Comparison of ENCODE assay signal across 8 cellular contexts in the genomic region with DNA sequence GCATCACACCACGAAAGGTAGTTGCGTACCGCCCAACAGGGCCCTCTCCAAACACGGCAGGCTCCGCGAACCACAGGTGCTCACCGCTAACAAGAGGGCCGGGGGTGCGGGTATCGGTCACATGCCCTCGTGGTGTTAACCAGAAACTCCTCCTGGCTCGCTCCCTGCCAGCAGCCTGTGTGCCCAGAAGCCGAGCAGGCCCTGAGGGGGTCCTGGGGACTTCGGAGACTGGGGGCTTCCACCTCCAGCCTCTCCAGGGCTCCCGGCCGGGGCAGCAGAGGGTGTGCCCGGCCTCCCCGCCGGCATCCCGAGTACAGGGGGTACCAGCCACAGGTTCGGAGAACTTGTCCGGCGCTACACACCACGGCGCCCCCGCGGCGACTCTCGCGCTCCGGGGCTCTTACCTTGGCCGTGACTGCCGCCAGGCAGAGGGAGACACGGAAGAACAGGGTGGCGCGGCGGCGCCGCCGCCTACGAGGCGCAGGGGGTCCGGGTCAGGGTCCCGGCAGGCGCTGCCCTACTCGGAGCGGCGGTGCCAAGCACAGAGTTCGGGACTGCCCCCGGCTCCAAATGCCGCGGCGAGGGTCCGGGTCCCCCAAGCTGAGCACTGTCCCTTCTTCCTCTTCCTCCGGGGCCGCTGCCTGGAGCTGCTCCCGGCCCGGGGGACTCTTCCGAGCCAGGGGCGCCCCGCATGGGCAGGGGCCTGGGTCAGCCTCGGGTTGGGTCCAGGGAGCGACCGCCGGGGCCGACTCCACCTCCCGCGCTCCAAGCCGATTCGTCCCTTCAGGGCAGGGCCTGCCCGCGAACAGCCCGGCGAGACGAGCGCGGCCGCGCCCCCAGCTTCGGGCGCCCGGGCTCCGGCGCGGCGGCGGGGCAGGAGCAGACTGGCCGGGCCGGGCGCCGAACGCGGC. TPM values are rescaled to one million over a fixed set of nuclear protein-coding genes. Genes with fewer than 3 reads are reported as not detected.
A peak's percentile ranks its signal among the peaks of the same experiment; 100 is the strongest.
DNase-seq lines count a peak whose midpoint lies in the region; ATAC-seq, FAIRE-seq and TF ChIP-seq lines count a peak whose summit lies in the region.

A gene (minus strand): TSS at position 886 of the 911 bp plus-strand sequence.

- no peak within 1 kb of the TSS for H3K27ac ChIP-seq in CD8-positive, alpha-beta T cell (ENCODE audit: low read depth, low read length)
- peak within 1 kb of the TSS in 1 of 2 donors; percentile 54 for H3K27ac ChIP-seq in small intestine (ENCODE audit: low read depth in 1 of 2, low read length in 1 of 2)

- peak in 1 of 7 experiments; percentile 5 for DNase-seq in CD8-positive, alpha-beta T cell
- DNase-seq in NCI-H1092 (lab: John Stamatoyannopoulos, UW): peak; percentile 27
- peak; percentile 21 to 33 for DNase-seq in T47D (ENCODE audit: low read depth in 1 of 2, low spot score in 1 of 2)
- peak; percentile 14 for DNase-seq in iris pigment epithelial cell (ENCODE audit: low read depth)
- DNase-seq in small intestine: peak; percentile 51
- DNase-seq in NCI-H128 (lab: John Stamatoyannopoulos, UW; ENCODE audit: unreplicated experiment): no peak

- peak within 1 kb of the TSS; percentile 64 for H3K4me3 ChIP-seq in CD8-positive, alpha-beta T cell (ENCODE audit: low read depth, low read length)
- peak within 1 kb of the TSS; percentile 69 to 75 for H3K4me3 ChIP-seq in small intestine (ENCODE audit: low read depth in 1 of 2, low read length in 2 of 2)

- H3K4me1 ChIP-seq in CD8-positive, alpha-beta T cell (ENCODE audit: insufficient read depth, low read length): peaks cover 13% of the 10 kb centered on the region
- peaks cover 0 to 4% of the 10 kb centered on the region in 2 donors for H3K4me1 ChIP-seq in small intestine (ENCODE audit: control insufficient read depth in 2 of 2, insufficient read depth in 1 of 2, low read depth in 1 of 2, low read length in 1 of 2)

- H3K9me3 Mint-ChIP-seq in CD8-positive, alpha-beta T cell: no peaks in the 10 kb centered on the region

- no peaks in the 10 kb centered on the region for H3K36me3 Mint-ChIP-seq in CD8-positive, alpha-beta T cell

- no peak for FAIRE-seq in small intestine (lab: Jason Lieb, UNC)

- intact Hi-C loops in CD8-positive, alpha-beta T cell (cut with DNase I, micrococcal nuclease): no loop called here

- H3K4me3 Mint-ChIP-seq in CD8-positive, alpha-beta T cell: peak within 1 kb of the TSS; percentile 79

- peaks cover 20% of the 10 kb centered on the region for H3K4me1 Mint-ChIP-seq in CD8-positive, alpha-beta T cell (ENCODE audit: low read depth)

- ATAC-seq in CD8-positive, alpha-beta T cell: no peak
- ATAC-seq in GM21529 (IDR thresholded peaks at IDR 0.05; ENCODE audit: unreplicated experiment) (peak; percentile 4), HG03460 (IDR thresholded peaks at IDR 0.05; ENCODE audit: unreplicated experiment) (no peak)

- POLR2A ChIA-PET in CD8-positive, alpha-beta T cell (lab: Charles Lee): no interaction called here

- H3K27me3 Mint-ChIP-seq in CD8-positive, alpha-beta T cell (ENCODE audit: low read depth): peaks cover 67% of the 10 kb centered on the region

- in situ Hi-C loops in T47D (cut with HindIII; ENCODE audit: low pct_unique_long_range_greater_than_20kb, low sequenced_read_pairs): no loop called here

- no peak within 1 kb of the TSS for H3K27ac Mint-ChIP-seq in CD8-positive, alpha-beta T cell

- 1% methylated on average over 52 to 93 of the region's 93 CpGs for WGBS in small intestine, 3 donors

- CTCF ChIA-PET in CD8-positive, alpha-beta T cell (lab: Charles Lee): no interaction called here

- no peaks in the 10 kb centered on the region for H3K36me3 ChIP-seq in CD8-positive, alpha-beta T cell (ENCODE audit: insufficient read depth, low read length)
- H3K36me3 ChIP-seq in small intestine (ENCODE audit: control insufficient read depth in 2 of 2, insufficient read depth in 2 of 2, low read length in 2 of 2): no peaks in the 10 kb centered on the region

- H3K9me3 ChIP-seq in CD8-positive, alpha-beta T cell (ENCODE audit: low read length): no peaks in the 10 kb centered on the region
- H3K9me3 ChIP-seq in small intestine (ENCODE audit: control insufficient read depth, low read depth): no peaks in the 10 kb centered on the region

- TF ChIP-seq CTCF in CD8-positive, alpha-beta T cell (IDR thresholded peaks at IDR 0.05): no peak

- H3K27me3 ChIP-seq in CD8-positive, alpha-beta T cell (ENCODE audit: insufficient read depth, low read length): peaks cover 3% of the 10 kb centered on the region
- H3K27me3 ChIP-seq in small intestine (ENCODE audit: control insufficient read depth in 2 of 2, insufficient read depth in 2 of 2, low read length in 2 of 2): no peaks in the 10 kb centered on the region

RNA-seq across cellular contexts. Expression of the gene that starts here (rescaled TPM):
- under 1 TPM; 0.78 to 0.90 TPM for total RNA-seq in CD8-positive, alpha-beta T cell
- 1 to 10 TPM; 5.1 to 8.7 (median 7.2) TPM for polyA plus RNA-seq in small intestine
